Comparison of ENCODE assay signal across 8 cellular contexts in the genomic region with DNA sequence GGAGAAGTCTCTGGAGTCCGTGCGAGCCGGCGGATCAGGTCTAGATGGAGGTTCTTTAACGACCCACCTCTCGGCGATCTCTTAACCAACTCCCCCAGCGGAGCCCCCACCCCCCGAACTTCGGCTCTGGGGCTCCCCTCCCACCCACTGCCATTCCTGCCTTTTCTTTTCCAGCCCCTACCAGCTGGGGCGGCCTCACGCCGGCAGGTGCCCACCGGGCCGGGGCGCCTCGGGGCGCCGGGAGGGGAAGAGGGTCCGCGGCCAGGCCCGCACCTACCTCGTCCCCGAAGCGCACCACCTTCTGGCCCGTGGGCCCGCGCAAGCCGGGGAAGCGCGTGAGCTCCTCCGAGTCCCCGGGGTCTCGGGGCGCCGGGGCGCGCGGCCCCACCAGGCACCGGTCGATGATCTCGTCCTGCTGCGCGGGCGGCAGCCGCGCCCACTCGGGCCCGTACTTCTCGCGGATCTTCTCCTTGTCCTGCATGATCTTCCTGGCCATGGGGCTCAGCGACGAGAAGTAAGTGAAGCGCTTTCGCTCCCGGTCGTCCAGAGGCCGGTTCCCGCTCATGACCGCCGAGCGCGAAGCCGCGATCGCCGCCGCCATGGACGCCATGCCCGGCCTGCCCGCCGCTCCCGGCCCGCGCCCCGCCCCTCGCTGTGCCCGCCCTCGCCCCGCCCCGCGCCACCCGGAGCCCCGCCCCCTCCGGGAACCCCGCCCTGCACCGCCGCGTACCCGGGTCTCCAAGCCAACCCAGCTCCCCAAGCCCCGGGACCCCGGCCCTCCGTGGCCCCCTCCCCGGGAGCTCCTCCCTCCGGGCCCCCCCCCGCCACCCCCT. TPM values are rescaled to one million over a fixed set of nuclear protein-coding genes. Genes with fewer than 3 reads are reported as not detected.
A peak's percentile ranks its signal among the peaks of the same experiment; 100 is the strongest.
DNase-seq lines count a peak whose midpoint lies in the region; ATAC-seq and TF ChIP-seq lines count a peak whose summit lies in the region.

TSS of gene C1orf198 (minus strand) at position 619 of the 833 bp plus-strand sequence. CDS start at position 610, 9 bp downstream.

- H2AK5ac ChIP-seq in IMR-90 (ENCODE audit: low read depth, low read length): peak within 1 kb of the TSS; percentile 81

- peak within 1 kb of the TSS; percentile 95 for H3K14ac ChIP-seq in IMR-90 (replicated peaks; ENCODE audit: low read depth, low read length)

- H2AFZ ChIP-seq in IMR-90 (replicated peaks; ENCODE audit: low read length, poor library complexity): peak within 1 kb of the TSS; percentile 90

- H3K9me1 ChIP-seq in IMR-90 (ENCODE audit: insufficient read depth, low read length): peaks cover 16% of the 10 kb centered on the region

- intact Hi-C loops in IMR-90 (cut with micrococcal nuclease): loop anchor here (1.0 to 5.0 kb wide), 4 partner anchors 49 to 343 kb away; partner anchors contain the start of genes ARV1, FAM89A and TTC13
- intact Hi-C loops in right cardiac atrium (cut with DNase I): loop anchor here in 1 of 4 donors (10.0 kb wide), 1 partner anchor 63 kb away; no protein-coding TSS in a partner anchor
- intact Hi-C loops in vagina (cut with DNase I): loop anchor here (5.0 kb wide), 1 partner anchor 46 kb away; no protein-coding TSS in a partner anchor

- CTCF ChIA-PET in IMR-90 (lab: Yijun Ruan, JAX): interaction anchor here (0.6 to 1.4 kb wide), 3 partner anchors 38 to 70 kb away, joined by 3 to 4 read pairs (median 3); no protein-coding TSS in a partner anchor
- CTCF ChIA-PET in T-cell (lab: Charles Lee): no interaction called here

- no peaks in the 10 kb centered on the region for H3K9me3 Mint-ChIP-seq in T-cell

- H4K20me1 ChIP-seq in IMR-90 (ENCODE audit: insufficient read depth, low read length): peaks cover 33% of the 10 kb centered on the region

- H3K27me3 Mint-ChIP-seq in T-cell: peaks cover 20 to 30% of the 10 kb centered on the region in 2 donors

- peaks cover 7 to 49% of the 10 kb centered on the region in 2 experiments for H3K79me1 ChIP-seq in IMR-90 (ENCODE audit: low read depth in 1 of 2, low read length in 2 of 2)

- peak within 1 kb of the TSS; percentile 100 for H3K9ac ChIP-seq in IMR-90 (ENCODE audit: low read depth, low read length)

- in situ Hi-C loops in IMR-90 (cut with MboI; ENCODE audit: low sequenced_read_pairs): loop anchor here (25.0 kb wide), 1 partner anchor 781 kb away; no protein-coding TSS in a partner anchor

- H3K27me3 ChIP-seq in IMR-90 (ENCODE audit: control insufficient read depth, insufficient read depth, low read length) (no peaks in the 10 kb centered on the region), right cardiac atrium (ENCODE audit: control insufficient read depth, insufficient read depth) (no peaks in the 10 kb centered on the region), vagina (no peaks in the 10 kb centered on the region)

- H3K4ac ChIP-seq in IMR-90 (ENCODE audit: low read depth, low read length): peak within 1 kb of the TSS; percentile 99

- H3K18ac ChIP-seq in IMR-90 (ENCODE audit: low read depth, low read length): peak within 1 kb of the TSS; percentile 99

- TF ChIP-seq RAD21 in IMR-90 (IDR thresholded peaks at IDR 0.05; ENCODE audit: low read length): no peak

- no peaks in the 10 kb centered on the region for H3K36me3 Mint-ChIP-seq in T-cell

- H4K91ac ChIP-seq in IMR-90 (ENCODE audit: insufficient read depth, low read depth, low read length): peak within 1 kb of the TSS; percentile 99

- H2BK15ac ChIP-seq in IMR-90 (ENCODE audit: low read depth, low read length): peak within 1 kb of the TSS; percentile 87

- ATAC-seq in GM21526 (IDR thresholded peaks at IDR 0.05; ENCODE audit: low FRiP score, unreplicated experiment) (peak; percentile 76), IMR-90 (ENCODE audit: low read depth) (peak; percentile 84), T-cell (replicated peaks in 1 of 4) (peak; percentile 93 to 96 (median 94)), right cardiac atrium (peak; percentile 93 to 94)

- H2BK120ac ChIP-seq in IMR-90 (ENCODE audit: low read depth, low read length): peak within 1 kb of the TSS; percentile 97

- H3K23ac ChIP-seq in IMR-90 (ENCODE audit: low read depth, low read length): peak within 1 kb of the TSS; percentile 99

- peak within 1 kb of the TSS; percentile 97 for H3K56ac ChIP-seq in IMR-90 (ENCODE audit: extremely low read depth, insufficient read depth, low read length)

- dilution Hi-C loops in IMR-90 (cut with HindIII; ENCODE audit: low sequenced_read_pairs, unreplicated experiment): no loop called here

- H4K5ac ChIP-seq in IMR-90 (ENCODE audit: low read depth, low read length): peak within 1 kb of the TSS; percentile 100

- 1% methylated on average over 36 of the region's 96 CpGs; no CpG with 5 or more reads in 1 of the 2 experiments for WGBS in IMR-90 (ENCODE audit: extremely low coverage in 2 of 2, insufficient read length in 1 of 2), 2 experiments
- WGBS in right cardiac atrium: under 1% methylated on average over 96 of the region's 96 CpGs

- H2AK9ac ChIP-seq in IMR-90 (replicated peaks; ENCODE audit: low read depth, low read length, poor library complexity): peak within 1 kb of the TSS; percentile 97

- POLR2A ChIA-PET in IMR-90 (lab: Charles Lee; ENCODE audit: unreplicated experiment): interaction anchor here (0.6 to 0.9 kb wide), 2 partner anchors 13 to 29 kb away, joined by 3 to 7 read pairs; no protein-coding TSS in a partner anchor
- POLR2A ChIA-PET in T-cell (lab: Charles Lee): interaction anchor here in 1 of 2 donors (0.6 kb wide), 1 partner anchor 61 kb away, joined by 3 read pairs; no protein-coding TSS in a partner anchor

- peak within 1 kb of the TSS; percentile 52 to 68 for H3K27ac Mint-ChIP-seq in T-cell

- H3K4me1 ChIP-seq in IMR-90 (ENCODE audit: control insufficient read depth, insufficient read depth, low read length) (peaks cover 28% of the 10 kb centered on the region), right cardiac atrium (ENCODE audit: control insufficient read depth, insufficient read depth, low read length) (peaks cover 19% of the 10 kb centered on the region), vagina (peaks cover 48% of the 10 kb centered on the region)

- TF ChIP-seq CTCF in IMR-90 (conservative IDR thresholded peaks at IDR 0.05; ENCODE audit: low read depth, low read length) (no peak), vagina (IDR thresholded peaks at IDR 0.05) (no peak)

- H2BK20ac ChIP-seq in IMR-90 (ENCODE audit: low read depth, low read length): peak within 1 kb of the TSS; percentile 97

- no TSS peak for BruUV-seq in IMR-90 (replicated peaks; lab: Mats Ljungman, UMichigan)

- H3K36me3 ChIP-seq in IMR-90 (ENCODE audit: control insufficient read depth, insufficient read depth, low read length) (peaks cover 12% of the 10 kb centered on the region), vagina (no peaks in the 10 kb centered on the region)

- H3K4me1 Mint-ChIP-seq in T-cell: peaks cover 21 to 27% (median 22%) of the 10 kb centered on the region in 3 donors

- H3K27ac ChIP-seq in IMR-90 (ENCODE audit: insufficient read depth, low read length): peak within 1 kb of the TSS; percentile 100
- H3K27ac ChIP-seq in right cardiac atrium (ENCODE audit: low read length): peak within 1 kb of the TSS; percentile 93
- peak within 1 kb of the TSS; percentile 85 for H3K27ac ChIP-seq in vagina

- H3K4me2 ChIP-seq in IMR-90 (ENCODE audit: low read depth, low read length): peak within 1 kb of the TSS; percentile 93

- H3K4me3 ChIP-seq in IMR-90 (ENCODE audit: insufficient read depth, low read depth, low read length): peak within 1 kb of the TSS; percentile 100
- peak within 1 kb of the TSS; percentile 97 for H3K4me3 ChIP-seq in right cardiac atrium (ENCODE audit: low read length)
- peak within 1 kb of the TSS; percentile 87 to 93 for H3K4me3 ChIP-seq in vagina

- 0 out of 2 replicates have a peak, but pooled peaks have one; percentile 48 for TF ChIP-seq POLR2A in IMR-90 (IDR thresholded peaks at IDR 0.05; ENCODE audit: low read depth, low read length)
- peak in 1 of 2 donors; percentile 69 for TF ChIP-seq POLR2A in vagina (IDR thresholded peaks at IDR 0.05)

- H3K9me3 ChIP-seq in IMR-90 (ENCODE audit: control insufficient read depth, insufficient read depth, low read length): no peaks in the 10 kb centered on the region
- H3K9me3 ChIP-seq in right cardiac atrium (ENCODE audit: control insufficient read depth, low read length): no peaks in the 10 kb centered on the region
- no peaks in the 10 kb centered on the region for H3K9me3 ChIP-seq in vagina

- H3K4me3 Mint-ChIP-seq in T-cell: peak within 1 kb of the TSS; percentile 82 to 87 (median 86)

- DNase-seq in DMS53 (lab: John Stamatoyannopoulos, UW): peak; percentile 86
- no peak for DNase-seq in IMR-90
- DNase-seq in T-cell: peak; percentile 16 to 80 (median 58)
- DNase-seq in amniotic stem cell (lab: John Stamatoyannopoulos, UW): peak; percentile 45
- DNase-seq in right cardiac atrium: peak; percentile 72 to 93 (median 90)
- DNase-seq in retina: peak; percentile 90
- DNase-seq in vagina (ENCODE audit: extremely low spot score in 2 of 2): no peak

- H2BK5ac ChIP-seq in IMR-90 (ENCODE audit: low read depth, low read length, poor library complexity, severe bottlenecking): peak within 1 kb of the TSS; percentile 99

- H4K8ac ChIP-seq in IMR-90 (ENCODE audit: low read depth in 2 of 2, low read length in 2 of 2): peak within 1 kb of the TSS; percentile 93 to 95

TF ChIP-seq in IMR-90, 13 proteins besides CTCF, POLR2A, EP300 and RAD21:
- TF ChIP-seq MAZ (IDR thresholded peaks at IDR 0.05; ENCODE audit: borderline replicate concordance, low read depth, low read length) (peak; percentile 59; the same call in 1 of the 2 replicates), MXI1 (IDR thresholded peaks at IDR 0.05; ENCODE audit: borderline replicate concordance, low read depth, low read length) (peak; percentile 67; the same call in 1 of the 2 replicates), ELK1 (IDR thresholded peaks at IDR 0.05; ENCODE audit: borderline replicate concordance, low read depth, low read length) (no peak)

RNA-seq across cellular contexts. Expression of gene C1orf198, which starts in this region (rescaled TPM):
- total RNA-seq in IMR-90 (2012; rRNA removed) (74.4 and 76.2 TPM in 2 replicates), T-cell (1 to 10 TPM; 3.6 to 5.9 (median 5.6) TPM), right cardiac atrium (10 to 100 TPM; 48.0 to 69.9 (median 56.2) TPM), vagina (38.8 TPM)
- polyA plus RNA-seq in IMR-90 (2012; rRNA removed) (63.9 and 67.4 TPM in 2 replicates), right cardiac atrium (36.1 TPM)
- 33.0 and 75.6 TPM in 2 replicates for polyA plus RNA-seq in IMR-90 (2012; cell fraction: cytosol; rRNA removed)
- 260 and 261 TPM in 2 replicates for polyA plus RNA-seq in IMR-90 (2012; cell fraction: nucleus; rRNA removed; ENCODE audit: low replicate concordance)

Comparison
In these comparisons a context has a peak if more than half of its experiments do, and no peak if none do; other contexts are left out.
1. DNase-seq: peak in DMS53 (single experiment), T-cell (34 of 34), amniotic stem cell (single experiment), right cardiac atrium (3 of 3) and retina (single experiment); none in IMR-90 (single experiment) and vagina (0 of 2).
2. Peak in every context shown above with its lines, with median percentiles within 50 percentile points of each other: ATAC-seq, H3K27ac ChIP-seq and H3K4me3 ChIP-seq.